ENCODE assay signal across 18 cellular contexts in the genomic region with DNA sequence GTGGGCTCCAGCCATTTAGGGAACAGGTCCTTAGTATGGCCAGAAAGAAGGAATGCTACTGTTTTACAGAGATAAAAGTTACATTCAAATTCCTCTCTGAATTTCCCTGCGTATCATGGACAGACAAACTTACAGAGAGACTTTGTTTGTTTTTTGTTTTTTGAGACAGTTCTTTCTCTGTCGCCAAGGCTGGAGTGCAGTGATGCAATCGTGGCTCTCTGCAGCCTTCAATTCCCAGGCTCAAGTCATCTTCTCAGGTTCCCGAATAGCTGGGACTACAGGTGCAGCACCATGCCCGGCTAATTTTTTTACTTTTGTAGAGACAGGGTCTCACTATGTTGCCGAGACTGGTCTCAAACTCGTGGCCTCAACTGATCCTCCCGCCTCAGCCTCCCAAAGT.
A peak's percentile ranks its signal among the peaks of the same experiment; 100 is the strongest.
DNase-seq lines count a peak whose midpoint lies in the region; ATAC-seq and TF ChIP-seq lines count a peak whose summit lies in the region.
"Had no signal": no experiment of that assay in that cellular context is flagged by ENCODE, and none has a peak within 500 bp of the region (broad histone marks: within the 10 kb centered on the region; RNA-seq: fewer than 3 reads in every experiment).

No MANE protein-coding gene starts in this region.

- peaks cover 18% of the 10 kb centered on the region for H3K27me3 Mint-ChIP-seq in T-helper 1 cell treated with Interleukin-12 subunit alpha and Interleukin-12 subunit beta and Interleukin-4 antibody, amounts not matched to agents 30 μg/mL and 1 μg/mL, for 36 hours (ENCODE audit: low read depth)
- no peaks in the 10 kb centered on the region for H3K27me3 Mint-ChIP-seq in activated naive CD8-positive, alpha-beta T cell
- peaks cover 4% of the 10 kb centered on the region for H3K27me3 Mint-ChIP-seq in neural progenitor cell (ENCODE audit: insufficient read depth, low read depth)

- H3K79me2 ChIP-seq in Loucy (ENCODE audit: insufficient read depth, low read length) (no peaks in the 10 kb centered on the region), neural progenitor cell (ENCODE audit: low read depth) (no peaks in the 10 kb centered on the region)

- H3K27ac ChIP-seq in neural progenitor cell (no peak overlapping the region), psoas muscle (no peak overlapping the region)
- H3K27ac ChIP-seq: RWPE1, uterus had no signal

- H3K9me2 ChIP-seq in Loucy (replicated peaks; ENCODE audit: low read depth, low read length): no peaks in the 10 kb centered on the region

- H2AFZ ChIP-seq in Loucy (ENCODE audit: low read length): peak overlapping the region; percentile 61; the same call in 1 of the 2 replicates
- H2AFZ ChIP-seq in neural progenitor cell (replicated peaks): peak overlapping the region; percentile 21

- 70 to 72% (median 71%) methylated on average over 8 of the region's 8 CpGs for WGBS in psoas muscle, 3 donors

- no peaks in the 10 kb centered on the region for H4K20me1 ChIP-seq in Loucy (ENCODE audit: insufficient read depth, low read length, poor library complexity, severe bottlenecking)
- H4K20me1 ChIP-seq in neural progenitor cell (ENCODE audit: low read depth): no peaks in the 10 kb centered on the region

- TF ChIP-seq CTCF in Loucy (conservative IDR thresholded peaks at IDR 0.05; ENCODE audit: low read length) (no peak), neural progenitor cell (IDR thresholded peaks at IDR 0.05) (no peak), psoas muscle (IDR thresholded peaks at IDR 0.05) (no peak)

- H3K9me3 ChIP-seq in Loucy (ENCODE audit: insufficient read depth, low read depth, low read length) (no peaks in the 10 kb centered on the region), neural progenitor cell (ENCODE audit: low read depth) (no peaks in the 10 kb centered on the region), psoas muscle (no peaks in the 10 kb centered on the region)
- H3K9me3 ChIP-seq: uterus had no signal

- H3K36me3 ChIP-seq in Loucy (ENCODE audit: insufficient read depth, low read length): no peaks in the 10 kb centered on the region
- H3K36me3 ChIP-seq in neural progenitor cell: no peaks in the 10 kb centered on the region
- no peaks in the 10 kb centered on the region for H3K36me3 ChIP-seq in psoas muscle (ENCODE audit: insufficient read depth in 1 of 2, low read depth in 1 of 2)
- H3K36me3 ChIP-seq: uterus had no signal

- peaks cover 20% of the 10 kb centered on the region for H3K4me1 Mint-ChIP-seq in T-helper 1 cell treated with Interleukin-12 subunit alpha and Interleukin-12 subunit beta and Interleukin-4 antibody, amounts not matched to agents 30 μg/mL and 1 μg/mL, for 36 hours (ENCODE audit: low read depth)
- H3K4me1 Mint-ChIP-seq in activated naive CD8-positive, alpha-beta T cell (ENCODE audit: low read depth): peaks cover 55% of the 10 kb centered on the region
- H3K4me1 Mint-ChIP-seq in neural progenitor cell: no peaks in the 10 kb centered on the region

- H3F3A ChIP-seq in Loucy (ENCODE audit: low read depth): no peaks in the 10 kb centered on the region
- H3F3A ChIP-seq in neural progenitor cell (ENCODE audit: low read depth): peaks cover 4% of the 10 kb centered on the region

- H3K9ac ChIP-seq in Loucy (ENCODE audit: low read depth, low read length, poor library complexity, severe bottlenecking) (no peak overlapping the region), neural progenitor cell (no peak overlapping the region)

- intact Hi-C loops in psoas muscle (cut with DNase I): no loop called here

- no peak for DNase-seq in T-helper 1 cell
- DNase-seq in neural progenitor cell (ENCODE audit: low spot score): no peak
- DNase-seq in central memory CD4-positive, alpha-beta T cell: no peak
- DNase-seq in NCI-H774 (lab: John Stamatoyannopoulos, UW): no peak
- no peak for DNase-seq in psoas muscle
- DNase-seq: 8988T, aorta, COR-L47, dermis blood vessel endothelial cell, hypothalamus, left colon, NCI-H2029 treated with DMSO at 0.1 percent for 48 hours, T1000, uterus had no signal

- H3K4me3 Mint-ChIP-seq in T-helper 1 cell treated with Interleukin-12 subunit alpha and Interleukin-12 subunit beta and Interleukin-4 antibody, amounts not matched to agents 30 μg/mL and 1 μg/mL, for 36 hours: peak overlapping the region; percentile 21
- H3K4me3 Mint-ChIP-seq in activated naive CD8-positive, alpha-beta T cell: peak overlapping the region; percentile 78
- H3K4me3 Mint-ChIP-seq in neural progenitor cell: no peak overlapping the region

- peaks cover 5% of the 10 kb centered on the region for H3K9me3 Mint-ChIP-seq in T-helper 1 cell treated with Interleukin-12 subunit alpha and Interleukin-12 subunit beta and Interleukin-4 antibody, amounts not matched to agents 30 μg/mL and 1 μg/mL, for 36 hours
- no peaks in the 10 kb centered on the region for H3K9me3 Mint-ChIP-seq in activated naive CD8-positive, alpha-beta T cell (ENCODE audit: low read depth)
- H3K9me3 Mint-ChIP-seq in neural progenitor cell: peaks cover 2% of the 10 kb centered on the region

- H3K4me2 ChIP-seq in Loucy (ENCODE audit: low read depth, low read length, poor library complexity, severe bottlenecking) (no peak overlapping the region), neural progenitor cell (no peak overlapping the region)

- H3K27ac Mint-ChIP-seq in T-helper 1 cell treated with Interleukin-12 subunit alpha and Interleukin-12 subunit beta and Interleukin-4 antibody, amounts not matched to agents 30 μg/mL and 1 μg/mL, for 36 hours: peak overlapping the region; percentile 84
- H3K27ac Mint-ChIP-seq in activated naive CD8-positive, alpha-beta T cell: peak overlapping the region; percentile 92
- no peak overlapping the region for H3K27ac Mint-ChIP-seq in neural progenitor cell

- H3K4me3 ChIP-seq in Loucy (ENCODE audit: low read length, poor library complexity, severe bottlenecking) (no peak overlapping the region), neural progenitor cell (no peak overlapping the region), psoas muscle (no peak overlapping the region)
- H3K4me3 ChIP-seq: uterus had no signal

- H3K27me3 ChIP-seq in Loucy (ENCODE audit: insufficient read depth, low read length, poor library complexity, severe bottlenecking) (no peaks in the 10 kb centered on the region), neural progenitor cell (no peaks in the 10 kb centered on the region), psoas muscle (ENCODE audit: insufficient read depth in 3 of 3, low read length in 2 of 3) (no peaks in the 10 kb centered on the region)
- H3K27me3 ChIP-seq: uterus had no signal

- no peak for ATAC-seq in psoas muscle

- H3K36me3 Mint-ChIP-seq in T-helper 1 cell treated with Interleukin-12 subunit alpha and Interleukin-12 subunit beta and Interleukin-4 antibody, amounts not matched to agents 30 μg/mL and 1 μg/mL, for 36 hours (ENCODE audit: low read depth): peaks cover 5% of the 10 kb centered on the region
- peaks cover 2% of the 10 kb centered on the region for H3K36me3 Mint-ChIP-seq in activated naive CD8-positive, alpha-beta T cell
- H3K36me3 Mint-ChIP-seq in neural progenitor cell: no peaks in the 10 kb centered on the region

- H3K4me1 ChIP-seq in Loucy (ENCODE audit: insufficient read depth, low read length, poor library complexity, severe bottlenecking): peaks cover 9% of the 10 kb centered on the region
- H3K4me1 ChIP-seq in neural progenitor cell: peaks cover 4% of the 10 kb centered on the region
- no peaks in the 10 kb centered on the region for H3K4me1 ChIP-seq in psoas muscle
- H3K4me1 ChIP-seq: uterus had no signal
